8 cellular contexts compared by ENCODE assay signal in genomic region chr1:21294266-21295058, GRCh38. TPM values are rescaled to one million over a fixed set of nuclear protein-coding genes. Genes with fewer than 3 reads are reported as not detected.
A peak's percentile ranks its signal among the peaks of the same experiment; 100 is the strongest.
DNase-seq lines count a peak whose midpoint lies in the region; ATAC-seq and TF ChIP-seq lines count a peak whose summit lies in the region.

No MANE protein-coding gene starts in this region.

- H3K36me3 ChIP-seq in DND-41 (ENCODE audit: insufficient read depth, low read length) (no peaks in the 10 kb centered on the region; the same call in 1 of the 2 replicates), heart right ventricle (no peaks in the 10 kb centered on the region)

- H3K27ac ChIP-seq in DND-41 (ENCODE audit: low read length), result no peak overlapping the region
- peak overlapping the region in 9 of 10 donors; percentile 47 to 92 (median 76) for H3K27ac ChIP-seq in heart right ventricle

- peak; percentile 69 for DNase-seq in DND-41
- peak; percentile 34 for DNase-seq in LoVo (ENCODE audit: low spot score)
- DNase-seq in activated CD8-positive, alpha-beta memory T cell treated with anti-CD3 and anti-CD28 coated beads, Interleukin-2, amount 50 U/mL, for 48 hours, result peak; percentile 88
- no peak for DNase-seq in heart right ventricle
- peak; percentile 76 for DNase-seq in stimulated activated CD8-positive, alpha-beta memory T cell treated with anti-CD3 and anti-CD28 coated beads, Interleukin-12 subunit alpha, Interleukin-12 subunit beta, amount 100 ng/mL, for 1 hour (ENCODE audit: low read depth)
- DNase-seq in retina, result no peak
- DNase-seq in ureter (ENCODE audit: low spot score), result no peak

- no peaks in the 10 kb centered on the region for H3K79me2 ChIP-seq in DND-41 (ENCODE audit: insufficient read depth, low read length)

- TF ChIP-seq CTCF in DND-41 (IDR thresholded peaks at IDR 0.05; ENCODE audit: borderline replicate concordance, extremely low read depth, low read length, poor library complexity, severe bottlenecking) (no peak), heart right ventricle (IDR thresholded peaks at IDR 0.05) (no peak)

- H4K20me1 ChIP-seq in DND-41 (ENCODE audit: insufficient read depth, low read length), result peaks cover 49% of the 10 kb centered on the region

- no peak overlapping the region for H2AFZ ChIP-seq in DND-41 (ENCODE audit: low read depth, low read length)

- peaks cover 5% of the 10 kb centered on the region for H3K27me3 ChIP-seq in DND-41 (ENCODE audit: insufficient read depth, low read length, poor library complexity)
- H3K27me3 ChIP-seq in heart right ventricle, result no peaks in the 10 kb centered on the region

- H3K9ac ChIP-seq in DND-41 (ENCODE audit: low read depth, low read length), result no peak overlapping the region

- ATAC-seq in DND-41 (ENCODE audit: insufficient read depth, low read depth), result peak; percentile 77
- ATAC-seq in GM21576 (IDR thresholded peaks at IDR 0.05; ENCODE audit: unreplicated experiment), result peak; percentile 52
- peak in 4 of 8 donors; percentile 23 to 48 (median 36) for ATAC-seq in heart right ventricle

- intact Hi-C loops in heart right ventricle (cut with DNase I), result loop anchor here in 3 of 10 donors (5.0 kb wide), 3 partner anchors 32 to 43 kb away; no protein-coding TSS in a partner anchor

- no peaks in the 10 kb centered on the region for H3K9me3 ChIP-seq in DND-41 (ENCODE audit: insufficient read depth, low read length, severe bottlenecking)
- H3K9me3 ChIP-seq in heart right ventricle, result no peaks in the 10 kb centered on the region

- WGBS in heart right ventricle, 2 donors, result 56 to 63% methylated on average over 13 of the region's 13 CpGs

- no peak overlapping the region for H3K4me2 ChIP-seq in DND-41 (ENCODE audit: insufficient read depth, low read length)

- H3K4me3 ChIP-seq in DND-41 (ENCODE audit: low read depth in 1 of 2, low read length in 2 of 2), result no peak overlapping the region
- H3K4me3 ChIP-seq in heart right ventricle, result peak overlapping the region in 1 of 10 donors; percentile 41

- H3K4me1 ChIP-seq in DND-41 (ENCODE audit: insufficient read depth, low read length) (peaks cover 24% of the 10 kb centered on the region), heart right ventricle (peaks cover 7 to 88% (median 44%) of the 10 kb centered on the region in 9 donors)

RNA-seq across cellular contexts. Expression of gene ECE1, which starts 4.2 kb away (rescaled TPM):
- total RNA-seq in heart right ventricle (10 to 100 TPM; 30.6 to 81.8 (median 53.1) TPM), ureter (131 TPM)
- 10 to 100 TPM; 41.4 to 44.7 TPM for polyA plus RNA-seq in heart right ventricle

Comparison
In these comparisons a context has a peak if more than half of its experiments do, and no peak if none do; other contexts are left out.
1. DNase-seq: peak in DND-41 (single experiment), LoVo (single experiment), activated CD8-positive, alpha-beta memory T cell treated with anti-CD3 and anti-CD28 coated beads, Interleukin-2, amount 50 U/mL, for 48 hours (single experiment) and stimulated activated CD8-positive, alpha-beta memory T cell treated with anti-CD3 and anti-CD28 coated beads, Interleukin-12 subunit alpha, Interleukin-12 subunit beta, amount 100 ng/mL, for 1 hour (single experiment); none in heart right ventricle (0 of 2), retina (single experiment) and ureter (single experiment).